18 cellular contexts compared by ENCODE assay signal in the genomic region with DNA sequence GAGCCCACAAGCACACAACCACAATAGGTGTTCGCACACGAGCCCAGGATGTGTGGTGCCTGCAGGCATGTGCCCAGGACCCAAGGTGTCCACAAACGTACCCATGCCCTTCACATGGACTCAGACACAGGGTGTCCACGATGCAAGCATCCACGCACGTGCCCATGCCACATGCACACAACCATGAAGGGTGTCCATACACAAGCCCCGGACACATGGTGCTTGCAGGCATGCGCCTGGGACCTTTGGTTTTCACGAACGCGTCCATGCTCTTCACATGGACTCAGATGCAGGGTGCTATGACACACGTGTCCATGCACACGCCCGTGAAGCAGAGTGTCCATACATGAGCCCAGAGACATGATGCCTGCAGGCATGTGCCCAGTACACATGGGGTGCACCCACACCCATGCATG. TPM values are rescaled to one million over a fixed set of nuclear protein-coding genes. Genes with fewer than 3 reads are reported as not detected.
DNase-seq lines count a peak whose midpoint lies in the region; ATAC-seq and TF ChIP-seq lines count a peak whose summit lies in the region.
"Had no signal": no experiment of that assay in that cellular context is flagged by ENCODE, and none has a peak within 500 bp of the region (broad histone marks: within the 10 kb centered on the region; RNA-seq: fewer than 3 reads in every experiment).

No MANE protein-coding gene starts in this region.

- H2BK12ac ChIP-seq in H9 (ENCODE audit: insufficient read length, low read depth, low read length) (no peak overlapping the region), trophoblast cell (ENCODE audit: low read length) (no peak overlapping the region)

- H3K23me2 ChIP-seq in H9 (ENCODE audit: insufficient read length, low read depth, low read length, poor library complexity, severe bottlenecking), result no peaks in the 10 kb centered on the region

- H2BK120ac ChIP-seq in H9 (ENCODE audit: low read depth, low read length, poor library complexity, severe bottlenecking) (no peak overlapping the region), trophoblast cell (ENCODE audit: insufficient read depth, low read length, poor library complexity) (no peak overlapping the region)

- H4K12ac ChIP-seq in trophoblast cell (ENCODE audit: low read depth, low read length), result no peak overlapping the region

- H2BK20ac ChIP-seq in H9 (ENCODE audit: low read depth, low read length, poor library complexity, severe bottlenecking), result no peak overlapping the region

- H3K27ac Mint-ChIP-seq in H9, result no peak overlapping the region
- H3K27ac Mint-ChIP-seq: activated T-cell treated with anti-CD3 and anti-CD28 coated beads, Interleukin-2, amount 50 U/mL, for 72 hours; natural killer cell; T-helper 1 cell treated with Interleukin-12 subunit alpha and Interleukin-12 subunit beta and Interleukin-4 antibody, amounts not matched to agents 30 μg/mL and 1 μg/mL, for 36 hours; WTC11 had no signal

- H4K20me1 ChIP-seq in H9 (ENCODE audit: control insufficient read depth, insufficient read depth, insufficient read length), result no peaks in the 10 kb centered on the region

- H3K79me1 ChIP-seq in H9 (ENCODE audit: insufficient read depth, low read depth, low read length, poor library complexity, severe bottlenecking) (no peaks in the 10 kb centered on the region), trophoblast cell (ENCODE audit: low read length) (peaks cover 41% of the 10 kb centered on the region)

- H3K9ac ChIP-seq in H9 (ENCODE audit: extremely low read depth, insufficient read length, low read length), result no peak overlapping the region
- no peak overlapping the region for H3K9ac ChIP-seq in trophoblast cell (ENCODE audit: low read length)

- no peak overlapping the region for H3K4me3 Mint-ChIP-seq in H9
- H3K4me3 Mint-ChIP-seq: activated T-cell treated with anti-CD3 and anti-CD28 coated beads, Interleukin-2, amount 50 U/mL, for 72 hours; natural killer cell; T-helper 1 cell treated with Interleukin-12 subunit alpha and Interleukin-12 subunit beta and Interleukin-4 antibody, amounts not matched to agents 30 μg/mL and 1 μg/mL, for 36 hours; WTC11 had no signal

- no peak for ATAC-seq in GM18868 (IDR thresholded peaks at IDR 0.05; ENCODE audit: unreplicated experiment)
- ATAC-seq in HG03175 (IDR thresholded peaks at IDR 0.05; ENCODE audit: unreplicated experiment), result no peak
- ATAC-seq: activated T-cell treated with anti-CD3 and anti-CD28 coated beads, Interleukin-2, amount 50 U/mL, for 72 hours; natural killer cell; WTC11 had no signal

- WGBS in H9 (ENCODE audit: extremely low coverage, insufficient read length, low lambda C conversion rate), result no CpG with 5 or more reads among the region's 14 CpGs
- WGBS in trophoblast cell (ENCODE audit: extremely low coverage, insufficient coverage, insufficient read length), result no CpG with 5 or more reads among the region's 14 CpGs
- WGBS in prostate gland, result 89% methylated on average over 14 of the region's 14 CpGs

- no peak overlapping the region for H4K5ac ChIP-seq in H9 (ENCODE audit: insufficient read length, low read depth, low read length)

- peaks cover 8 to 20% of the 10 kb centered on the region in 2 experiments for H3K4me1 Mint-ChIP-seq in H9

- H2AK5ac ChIP-seq in H9 (ENCODE audit: insufficient read length, low read length), result no peak overlapping the region
- H2AK5ac ChIP-seq in trophoblast cell (ENCODE audit: low read length), result peak overlapping the region; percentile 4

- H3K4me1 ChIP-seq in BE2C, result no peaks in the 10 kb centered on the region
- no peaks in the 10 kb centered on the region for H3K4me1 ChIP-seq in H9 (ENCODE audit: insufficient read depth, low read length)
- H3K4me1 ChIP-seq in trophoblast cell (ENCODE audit: control insufficient read depth in 1 of 2, insufficient read depth in 2 of 2, low read length in 2 of 2), result peaks cover 50 to 52% of the 10 kb centered on the region in 2 experiments
- no peaks in the 10 kb centered on the region for H3K4me1 ChIP-seq in prostate gland (replicated peaks)
- H3K4me1 ChIP-seq: foreskin keratinocyte had no signal

- H3K27me3 ChIP-seq in BE2C, result no peaks in the 10 kb centered on the region
- H3K27me3 ChIP-seq in H9 (ENCODE audit: insufficient read depth, low read length), result no peaks in the 10 kb centered on the region
- no peaks in the 10 kb centered on the region for H3K27me3 ChIP-seq in trophoblast cell (ENCODE audit: insufficient read depth, low read length)
- no peaks in the 10 kb centered on the region for H3K27me3 ChIP-seq in prostate gland (replicated peaks; ENCODE audit: insufficient read depth)
- H3K27me3 ChIP-seq: foreskin keratinocyte had no signal

- H3K14ac ChIP-seq in H9 (ENCODE audit: insufficient read depth, low read length) (no peak overlapping the region), trophoblast cell (ENCODE audit: low read length) (no peak overlapping the region)

- H3K9me3 Mint-ChIP-seq in H9, result no peaks in the 10 kb centered on the region
- H3K9me3 Mint-ChIP-seq: activated T-cell treated with anti-CD3 and anti-CD28 coated beads, Interleukin-2, amount 50 U/mL, for 72 hours; natural killer cell; T-helper 1 cell treated with Interleukin-12 subunit alpha and Interleukin-12 subunit beta and Interleukin-4 antibody, amounts not matched to agents 30 μg/mL and 1 μg/mL, for 36 hours; WTC11 had no signal

- H3K9me3 ChIP-seq in BE2C, result no peaks in the 10 kb centered on the region
- H3K9me3 ChIP-seq in H9 (ENCODE audit: control insufficient read depth, low read depth, low read length), result no peaks in the 10 kb centered on the region
- peaks cover 2% of the 10 kb centered on the region for H3K9me3 ChIP-seq in trophoblast cell (ENCODE audit: insufficient read depth, low read depth, low read length)
- H3K9me3 ChIP-seq in prostate gland, result no peaks in the 10 kb centered on the region

- DNase-seq in BE2C (peak; percentile 2), H9 (peak; percentile 24), trophoblast cell (no peak), DMS 273 treated with DMSO at 0.1 percent for 48 hours (lab: John Stamatoyannopoulos, UW) (no peak), prostate gland (ENCODE audit: low spot score) (no peak)
- DNase-seq in effector CD4-positive, alpha-beta T cell, result peak; percentile 1
- DNase-seq: activated T-cell treated with anti-CD3 and anti-CD28 coated beads, Interleukin-2, amount 50 U/mL, for 72 hours; cerebellar nuclear complex; foreskin keratinocyte; HCEC 1CT; NCI-H1436 treated with DMSO at 0.1 percent for 48 hours; SHP77; substantia nigra had no signal

- no peak overlapping the region for H4K8ac ChIP-seq in H9 (replicated peaks; ENCODE audit: insufficient read length, low read depth, low read length)
- no peak overlapping the region for H4K8ac ChIP-seq in trophoblast cell (ENCODE audit: low read depth, low read length)

- H3K36me3 ChIP-seq in BE2C (no peaks in the 10 kb centered on the region), trophoblast cell (ENCODE audit: control insufficient read depth in 1 of 2, insufficient read depth in 2 of 2, low read length in 2 of 2) (no peaks in the 10 kb centered on the region), prostate gland (no peaks in the 10 kb centered on the region)

- no peak overlapping the region for H3T11ph ChIP-seq in H9 (ENCODE audit: low read length)

- no peak overlapping the region for H3K27ac ChIP-seq in H9 (ENCODE audit: insufficient read length, low read depth, low read length)
- H3K27ac ChIP-seq in trophoblast cell (ENCODE audit: low read depth, low read length), result no peak overlapping the region
- H3K27ac ChIP-seq in prostate gland, result no peak overlapping the region
- H3K27ac ChIP-seq: foreskin keratinocyte had no signal

- no peaks in the 10 kb centered on the region for H3K79me2 ChIP-seq in H9 (ENCODE audit: insufficient read depth, low read length)
- H3K79me2 ChIP-seq in trophoblast cell (ENCODE audit: control insufficient read depth, insufficient read depth, low read length, poor library complexity), result peaks cover 8% of the 10 kb centered on the region

- H4K91ac ChIP-seq in H9 (ENCODE audit: insufficient read length, low read depth, low read length), result no peak overlapping the region
- H4K91ac ChIP-seq in trophoblast cell (ENCODE audit: low read depth, low read length), result peak overlapping the region; percentile 2

- no peak overlapping the region for H3K4ac ChIP-seq in H9 (ENCODE audit: low read depth, low read length)
- H3K4ac ChIP-seq in trophoblast cell (ENCODE audit: low read depth, low read length), result no peak overlapping the region

- H2AFZ ChIP-seq in H9 (ENCODE audit: low read length), result no peak overlapping the region
- no peak overlapping the region for H2AFZ ChIP-seq in trophoblast cell (ENCODE audit: insufficient read depth, low read length, poor library complexity)

- intact Hi-C loops in prostate gland (cut with DNase I), result no loop called here

- no peaks in the 10 kb centered on the region for H3K36me3 Mint-ChIP-seq in H9 (ENCODE audit: insufficient read depth in 1 of 3, low read depth in 3 of 3)
- H3K36me3 Mint-ChIP-seq: natural killer cell, WTC11 had no signal

- no peak overlapping the region for H2BK15ac ChIP-seq in H9 (ENCODE audit: low read depth, low read length)

- H3K4me3 ChIP-seq in BE2C (ENCODE audit: low read depth, low read length) (no peak overlapping the region), trophoblast cell (ENCODE audit: low read depth, low read length) (peak overlapping the region; percentile 10), prostate gland (no peak overlapping the region)

- no peak overlapping the region for H2BK5ac ChIP-seq in H9 (ENCODE audit: insufficient read length, low read length)
- H2BK5ac ChIP-seq in trophoblast cell (ENCODE audit: low read depth, low read length, poor library complexity), result no peak overlapping the region

- no peak for TF ChIP-seq POLR2A in prostate gland (IDR thresholded peaks at IDR 0.05)

- H3K56ac ChIP-seq in H9 (ENCODE audit: insufficient read length, low read depth, low read length), result no peak overlapping the region

- H3K4me2 ChIP-seq in H9 (ENCODE audit: insufficient read depth, insufficient read length, low read length), result no peak overlapping the region
- H3K4me2 ChIP-seq in trophoblast cell (ENCODE audit: low read length), result no peak overlapping the region

- H3K23ac ChIP-seq in H9 (ENCODE audit: insufficient read length, low read depth, low read length) (no peak overlapping the region), trophoblast cell (ENCODE audit: low read length) (no peak overlapping the region)

- no peak for TF ChIP-seq CTCF in BE2C (IDR thresholded peaks at IDR 0.05; ENCODE audit: low read depth, low read length)
- TF ChIP-seq CTCF in H9 (conservative IDR thresholded peaks at IDR 0.05), result no peak
- no peak for TF ChIP-seq CTCF in prostate gland (IDR thresholded peaks at IDR 0.05)

- H3K27me3 Mint-ChIP-seq in H9 (ENCODE audit: low read depth), result no peaks in the 10 kb centered on the region

- H3K18ac ChIP-seq in H9 (ENCODE audit: insufficient read length, low read depth, low read length) (no peak overlapping the region), trophoblast cell (ENCODE audit: low read length) (peak overlapping the region; percentile 12)

RNA-seq across cellular contexts. Expression of a gene that starts 53.4 kb away (rescaled TPM):
- polyA plus RNA-seq in BE2C (2012; ENCODE audit: insufficient read depth, insufficient read length, low read depth), result not detected
- total RNA-seq in H9 (2021), result 0.66 and 0.77 TPM in 2 replicates
- polyA plus RNA-seq in trophoblast cell (2013), result 5.1 and 5.7 TPM in 2 replicates
- total RNA-seq in prostate gland, result 1 to 10 TPM; 1.4 to 2.0 TPM
- total RNA-seq: natural killer cell had no signal

Comparison
In these comparisons a context has a peak if more than half of its experiments do, and no peak if none do; other contexts are left out.
1. DNase-seq: peak in BE2C (single experiment), H9 (single experiment) and effector CD4-positive, alpha-beta T cell (single experiment); none in trophoblast cell (0 of 2), DMS 273 treated with DMSO at 0.1 percent for 48 hours (single experiment) and prostate gland (single experiment).